12 cellular contexts compared by ENCODE assay signal in the genomic region with DNA sequence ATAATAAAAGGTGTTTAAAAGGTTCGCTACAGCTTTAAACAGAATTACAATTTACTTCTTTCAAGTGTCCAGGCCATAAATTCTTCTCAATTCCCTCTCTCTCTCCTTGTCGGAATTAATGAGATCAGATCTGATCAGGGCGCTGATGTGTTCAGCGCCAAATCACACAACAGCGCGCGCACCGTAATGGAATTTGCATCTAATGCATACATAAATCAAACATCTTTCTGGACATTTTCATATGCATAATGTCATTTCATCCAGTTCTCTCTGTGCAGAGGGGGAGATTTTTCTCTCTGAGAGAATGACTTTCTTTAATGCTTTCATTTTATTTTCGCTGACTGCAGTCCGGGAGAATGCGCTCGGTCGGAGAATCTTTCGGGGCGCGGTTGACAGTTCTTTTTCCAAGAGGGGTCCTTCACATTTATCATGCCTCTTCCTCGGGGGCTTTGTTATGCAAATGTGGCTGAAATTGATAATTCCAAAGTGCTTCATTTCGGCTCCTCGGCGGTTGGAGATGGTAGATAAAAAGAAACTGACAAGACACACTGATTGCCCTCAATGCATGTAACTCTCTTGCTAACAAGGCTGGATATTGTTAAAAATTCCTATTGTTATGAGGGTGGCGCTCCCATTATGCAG.
DNase-seq lines count a peak whose midpoint lies in the region; ATAC-seq and TF ChIP-seq lines count a peak whose summit lies in the region.
"Had no signal": no experiment of that assay in that cellular context is flagged by ENCODE, and none has a peak within 500 bp of the region (broad histone marks: within the 10 kb centered on the region; RNA-seq: fewer than 3 reads in every experiment).

No MANE protein-coding gene starts in this region.

- H3K27ac ChIP-seq in HUES48 (ENCODE audit: low read depth, low read length) (no peak overlapping the region), esophagus squamous epithelium (no peak overlapping the region), neural progenitor cell (no peak overlapping the region)
- H3K27ac ChIP-seq: SJCRH30, upper lobe of left lung had no signal

- H3K27ac Mint-ChIP-seq in neural progenitor cell = no peak overlapping the region
- H3K27ac Mint-ChIP-seq: activated CD8-positive, alpha-beta memory T cell treated with anti-CD3 and anti-CD28 coated beads, Interleukin-2, amount 10 ng/mL, durations not matched to agents 7 days and 5 days had no signal

- H3K36me3 ChIP-seq in HUES48 (ENCODE audit: control insufficient read depth, insufficient read depth, low read length) (no peaks in the 10 kb centered on the region), esophagus squamous epithelium (no peaks in the 10 kb centered on the region), neural progenitor cell (no peaks in the 10 kb centered on the region)
- H3K36me3 ChIP-seq: SJCRH30, upper lobe of left lung had no signal

- H3K27me3 ChIP-seq in HUES48 (ENCODE audit: control insufficient read depth, insufficient read depth, low read length) (peaks cover 26% of the 10 kb centered on the region), esophagus squamous epithelium (peaks cover 0 to 80% (median 8%) of the 10 kb centered on the region in 4 donors), neural progenitor cell (peaks cover 71% of the 10 kb centered on the region)
- H3K27me3 ChIP-seq: SJCRH30 had no signal

- no peak overlapping the region for H2AFZ ChIP-seq in neural progenitor cell (replicated peaks)

- H3K4me2 ChIP-seq in neural progenitor cell = peak overlapping the region; percentile 73

- H3K9me3 Mint-ChIP-seq in neural progenitor cell = no peaks in the 10 kb centered on the region

- DNase-seq in Ammon's horn (ENCODE audit: low spot score) (peak; percentile 25), esophagus squamous epithelium (lab: John Stamatoyannopoulos, UW) (no peak), neural progenitor cell (ENCODE audit: low spot score) (peak; percentile 38)
- DNase-seq: activated CD8-positive, alpha-beta memory T cell treated with anti-CD3 and anti-CD28 coated beads, Interleukin-2, amount 10 ng/mL, durations not matched to agents 7 days and 5 days; DMS53; SJCRH30; upper lobe of left lung had no signal

- TF ChIP-seq CTCF in esophagus squamous epithelium (IDR thresholded peaks at IDR 0.05) (no peak), neural progenitor cell (IDR thresholded peaks at IDR 0.05) (no peak)

- H3K4me1 Mint-ChIP-seq in neural progenitor cell = peaks cover 8% of the 10 kb centered on the region

- ATAC-seq in GM18505 (IDR thresholded peaks at IDR 0.05; ENCODE audit: unreplicated experiment) (no peak), HG03196 (IDR thresholded peaks at IDR 0.05; ENCODE audit: unreplicated experiment) (no peak), HG02885 (IDR thresholded peaks at IDR 0.05; ENCODE audit: poor library complexity, unreplicated experiment) (no peak), HG03354 (IDR thresholded peaks at IDR 0.05; ENCODE audit: poor library complexity, severe bottlenecking, unreplicated experiment) (no peak)
- ATAC-seq: activated CD8-positive, alpha-beta memory T cell treated with anti-CD3 and anti-CD28 coated beads, Interleukin-2, amount 10 ng/mL, durations not matched to agents 7 days and 5 days had no signal

- no peak overlapping the region for H3K4me3 Mint-ChIP-seq in neural progenitor cell
- H3K4me3 Mint-ChIP-seq: activated CD8-positive, alpha-beta memory T cell treated with anti-CD3 and anti-CD28 coated beads, Interleukin-2, amount 10 ng/mL, durations not matched to agents 7 days and 5 days had no signal

- H3K9me3 ChIP-seq in HUES48 (ENCODE audit: control insufficient read depth, insufficient read depth, low read length) = no peaks in the 10 kb centered on the region
- no peaks in the 10 kb centered on the region for H3K9me3 ChIP-seq in esophagus squamous epithelium
- H3K9me3 ChIP-seq in neural progenitor cell (ENCODE audit: low read depth) = no peaks in the 10 kb centered on the region
- H3K9me3 ChIP-seq: SJCRH30, upper lobe of left lung had no signal

- intact Hi-C loops in esophagus squamous epithelium (cut with DNase I) = no loop called here

- H3K4me1 ChIP-seq in HUES48 (ENCODE audit: control insufficient read depth, insufficient read depth, low read length) (peaks cover 70% of the 10 kb centered on the region), esophagus squamous epithelium (peaks cover 0 to 15% (median 0%) of the 10 kb centered on the region in 3 donors), neural progenitor cell (peaks cover 45% of the 10 kb centered on the region)
- H3K4me1 ChIP-seq: SJCRH30 had no signal

- no peaks in the 10 kb centered on the region for H3K36me3 Mint-ChIP-seq in neural progenitor cell
- H3K36me3 Mint-ChIP-seq: activated CD8-positive, alpha-beta memory T cell treated with anti-CD3 and anti-CD28 coated beads, Interleukin-2, amount 10 ng/mL, durations not matched to agents 7 days and 5 days had no signal

- H3K9ac ChIP-seq in HUES48 (ENCODE audit: low read depth, low read length) (no peak overlapping the region), neural progenitor cell (no peak overlapping the region)

- H3K4me3 ChIP-seq in HUES48 (ENCODE audit: low read depth, low read length) (peak overlapping the region; percentile 54), esophagus squamous epithelium (peak overlapping the region in 3 of 4 donors; percentile 13 to 56 (median 25)), neural progenitor cell (peak overlapping the region; percentile 27)
- H3K4me3 ChIP-seq: SJCRH30 had no signal

- H3K79me2 ChIP-seq in neural progenitor cell (ENCODE audit: low read depth) = no peaks in the 10 kb centered on the region

- WGBS in esophagus squamous epithelium, 2 donors = 15% methylated on average over 20 to 21 of the region's 21 CpGs

- H4K20me1 ChIP-seq in neural progenitor cell (ENCODE audit: low read depth) = peaks cover 12% of the 10 kb centered on the region

- H3F3A ChIP-seq in neural progenitor cell (ENCODE audit: low read depth) = peaks cover 24% of the 10 kb centered on the region

- peaks cover 3% of the 10 kb centered on the region for H3K27me3 Mint-ChIP-seq in neural progenitor cell (ENCODE audit: insufficient read depth, low read depth)

- TF ChIP-seq POLR2A in esophagus squamous epithelium (IDR thresholded peaks at IDR 0.05) (no peak), GM18505 (IDR thresholded peaks at IDR 0.05; ENCODE audit: borderline replicate concordance, extremely low read depth, insufficient read depth, insufficient read length) (no peak)
